ENCODE assay signal across 8 cellular contexts in the genomic region with DNA sequence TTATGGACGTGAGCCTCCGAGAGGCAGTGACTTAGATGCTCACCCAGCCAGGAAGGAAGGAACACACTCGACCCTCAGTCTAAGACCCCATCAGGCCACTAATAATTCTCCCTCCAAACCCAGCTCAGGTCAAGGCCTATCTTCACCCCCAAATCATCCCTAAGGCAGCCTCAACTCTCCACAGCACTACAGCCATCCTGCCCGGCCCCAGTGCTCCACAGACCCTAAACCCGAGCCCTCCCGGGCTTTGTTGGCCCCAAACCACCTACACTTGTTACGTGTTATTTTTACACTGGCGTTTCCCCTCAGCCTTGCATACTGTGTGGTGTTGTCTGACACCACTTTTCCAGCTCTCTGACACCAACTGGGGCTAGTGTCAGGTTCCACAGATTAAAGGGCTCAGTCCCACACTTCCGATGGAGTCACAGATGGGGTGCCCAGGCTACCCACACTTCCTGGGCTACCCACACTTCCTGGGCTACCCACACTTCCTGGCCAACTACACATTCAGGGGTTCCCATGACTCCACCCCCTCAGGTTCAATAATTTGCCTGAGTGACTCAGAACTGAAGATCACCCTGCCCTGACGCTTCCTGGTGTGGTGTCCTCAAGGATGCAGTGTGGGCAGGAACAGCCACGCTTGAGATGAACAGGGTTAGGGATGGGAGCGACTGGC. TPM values are rescaled to one million over a fixed set of nuclear protein-coding genes. Genes with fewer than 3 reads are reported as not detected.
A peak's percentile ranks its signal among the peaks of the same experiment; 100 is the strongest.
DNase-seq lines count a peak whose midpoint lies in the region; ATAC-seq and TF ChIP-seq lines count a peak whose summit lies in the region.

No MANE protein-coding gene starts in this region.

- peak overlapping the region; percentile 66 for H3K4me3 Mint-ChIP-seq in stimulated activated effector memory CD8-positive, alpha-beta T cell treated with anti-CD3 and anti-CD28 coated beads, Interleukin-12 subunit alpha, Interleukin-12 subunit beta, amount 100 ng/mL, for 72 hours

- H3K9me3 Mint-ChIP-seq in stimulated activated effector memory CD8-positive, alpha-beta T cell treated with anti-CD3 and anti-CD28 coated beads, Interleukin-12 subunit alpha, Interleukin-12 subunit beta, amount 100 ng/mL, for 72 hours, result no peaks in the 10 kb centered on the region

- DNase-seq in activated CD4-positive, CD25-positive, alpha-beta regulatory T cell (lab: John Stamatoyannopoulos, UW), result no peak
- DNase-seq in activated CD4-positive, alpha-beta T cell treated with anti-CD3 and anti-CD28 coated beads, Interleukin-2, amount 50 U/mL, for 4 hours, result peak; percentile 63 to 72
- DNase-seq in kidney epithelial cell (ENCODE audit: low read depth) (peak; percentile 23), NCI-H1417 (lab: John Stamatoyannopoulos, UW) (no peak), NCI-H2171 treated with DMSO at 0.1 percent for 48 hours (lab: John Stamatoyannopoulos, UW) (no peak)
- DNase-seq in stimulated activated effector memory CD8-positive, alpha-beta T cell treated with anti-CD3 and anti-CD28 coated beads, Interleukin-12 subunit alpha, Interleukin-12 subunit beta, amount 100 ng/mL, for 72 hours (ENCODE audit: low spot score in 2 of 2), result peak; percentile 42 to 83

- H3K4me3 ChIP-seq in kidney epithelial cell (ENCODE audit: low read depth, low read length), result no peak overlapping the region

- TF ChIP-seq CTCF in kidney epithelial cell (IDR thresholded peaks at IDR 0.05; ENCODE audit: insufficient read depth, low read length, poor library complexity, severe bottlenecking), result no peak

- H3K36me3 Mint-ChIP-seq in stimulated activated effector memory CD8-positive, alpha-beta T cell treated with anti-CD3 and anti-CD28 coated beads, Interleukin-12 subunit alpha, Interleukin-12 subunit beta, amount 100 ng/mL, for 72 hours, result peaks cover 90% of the 10 kb centered on the region

- H3K4me1 Mint-ChIP-seq in stimulated activated effector memory CD8-positive, alpha-beta T cell treated with anti-CD3 and anti-CD28 coated beads, Interleukin-12 subunit alpha, Interleukin-12 subunit beta, amount 100 ng/mL, for 72 hours, result peaks cover 77% of the 10 kb centered on the region

- peak; percentile 88 to 89 for ATAC-seq in activated CD4-positive, CD25-positive, alpha-beta regulatory T cell treated with anti-CD3 and anti-CD28 coated beads, Interleukin-2, amount 50 U/mL, for 24 hours
- ATAC-seq in HG03139 (IDR thresholded peaks at IDR 0.05; ENCODE audit: unreplicated experiment), result peak; percentile 73
- peak; percentile 94 for ATAC-seq in stimulated activated effector memory CD8-positive, alpha-beta T cell treated with anti-CD3 and anti-CD28 coated beads, Interleukin-12 subunit alpha, Interleukin-12 subunit beta, amount 100 ng/mL, for 72 hours

- peak overlapping the region; percentile 95 for H3K27ac Mint-ChIP-seq in stimulated activated effector memory CD8-positive, alpha-beta T cell treated with anti-CD3 and anti-CD28 coated beads, Interleukin-12 subunit alpha, Interleukin-12 subunit beta, amount 100 ng/mL, for 72 hours

- H3K36me3 ChIP-seq in kidney epithelial cell (ENCODE audit: control insufficient read depth, insufficient read depth, low read length), result peaks cover 6% of the 10 kb centered on the region

- H3K27me3 ChIP-seq in kidney epithelial cell (ENCODE audit: control insufficient read depth, insufficient read depth, low read length), result no peaks in the 10 kb centered on the region

RNA-seq across cellular contexts. Expression of a gene that starts 25.3 kb away (rescaled TPM):
- 292 and 371 TPM in 2 replicates for total RNA-seq in kidney epithelial cell

RNA-seq across cellular contexts. Expression of a gene that starts 28.9 kb away (rescaled TPM):
- total RNA-seq in kidney epithelial cell, result 38.5 and 40.7 TPM in 2 replicates

RNA-seq across cellular contexts. Expression of a gene that starts 52.9 kb away (rescaled TPM):
- 409 and 519 TPM in 2 replicates for total RNA-seq in kidney epithelial cell

Comparison
In these comparisons a context has a peak if more than half of its experiments do, and no peak if none do; other contexts are left out.
1. DNase-seq: peak in activated CD4-positive, alpha-beta T cell treated with anti-CD3 and anti-CD28 coated beads, Interleukin-2, amount 50 U/mL, for 4 hours (2 of 2), kidney epithelial cell (single experiment) and stimulated activated effector memory CD8-positive, alpha-beta T cell treated with anti-CD3 and anti-CD28 coated beads, Interleukin-12 subunit alpha, Interleukin-12 subunit beta, amount 100 ng/mL, for 72 hours (2 of 2); none in activated CD4-positive, CD25-positive, alpha-beta regulatory T cell (0 of 4), NCI-H1417 (0 of 3) and NCI-H2171 treated with DMSO at 0.1 percent for 48 hours (single experiment).
2. Peak in every context shown above with its lines, with median percentiles within 50 percentile points of each other: ATAC-seq.